In genomic region chr5:59759600-59760357, GRCh38 we compare ENCODE assay signal across 15 cellular contexts.
DNase-seq lines count a peak whose midpoint lies in the region; ATAC-seq and TF ChIP-seq lines count a peak whose summit lies in the region.
"Had no signal": no experiment of that assay in that cellular context is flagged by ENCODE, and none has a peak within 500 bp of the region (broad histone marks: within the 10 kb centered on the region; RNA-seq: fewer than 3 reads in every experiment).

No MANE protein-coding gene starts in this region.

- H3K9me3 ChIP-seq in ES-I3 (ENCODE audit: control insufficient read depth, insufficient read depth, low read length) (no peaks in the 10 kb centered on the region), esophagus (ENCODE audit: control insufficient read depth in 2 of 2, insufficient read depth in 1 of 2, low read depth in 1 of 2, low read length in 1 of 2) (no peaks in the 10 kb centered on the region), neutrophil (no peaks in the 10 kb centered on the region)
- H3K9me3 ChIP-seq: HAP-1, Peyer's patch had no signal

- H3K4me3 ChIP-seq in esophagus (ENCODE audit: low read depth in 1 of 2, low read length in 2 of 2) (no peak overlapping the region), neutrophil (ENCODE audit: low read depth in 1 of 2, low read length in 1 of 2) (no peak overlapping the region)
- H3K4me3 ChIP-seq: HAP-1, Peyer's patch had no signal

- H3K4me1 ChIP-seq in ES-I3 (ENCODE audit: insufficient read depth, low read length) (no peaks in the 10 kb centered on the region; the same call in none of the 2 replicates), esophagus (ENCODE audit: control insufficient read depth in 2 of 2, insufficient read depth in 2 of 2, low read length in 1 of 2) (peaks cover 0 to 2% of the 10 kb centered on the region in 2 donors), neutrophil (ENCODE audit: control insufficient read depth in 1 of 2, insufficient read depth in 1 of 2, low read depth in 1 of 2, low read length in 1 of 2) (peaks cover 6 to 38% of the 10 kb centered on the region in 2 experiments)
- H3K4me1 ChIP-seq: HAP-1 had no signal

- no peaks in the 10 kb centered on the region for H3K36me3 ChIP-seq in ES-I3 (ENCODE audit: insufficient read depth, low read length)
- no peaks in the 10 kb centered on the region for H3K36me3 ChIP-seq in esophagus (ENCODE audit: control insufficient read depth in 2 of 2, insufficient read depth in 2 of 2, low read length in 1 of 2)
- no peaks in the 10 kb centered on the region for H3K36me3 ChIP-seq in neutrophil
- H3K36me3 ChIP-seq: HAP-1, Peyer's patch, WERI-Rb-1 had no signal

- H3K27ac ChIP-seq in esophagus (ENCODE audit: low read depth in 2 of 2, low read length in 1 of 2) = peak overlapping the region; percentile 14 to 67
- H3K27ac ChIP-seq in neutrophil = peak overlapping the region; percentile 76
- H3K27ac ChIP-seq: Peyer's patch, WERI-Rb-1 had no signal

- no peak for TF ChIP-seq CTCF in neutrophil (IDR thresholded peaks at IDR 0.05)

- 52 to 68% methylated on average over 4 of the region's 4 CpGs for WGBS in esophagus, 2 donors

- no peak for ATAC-seq in GM21737 (IDR thresholded peaks at IDR 0.05; ENCODE audit: unreplicated experiment)
- ATAC-seq: naive thymus-derived CD8-positive, alpha-beta T cell had no signal

- peak overlapping the region; percentile 18; the same call in 1 of the 2 replicates for H3K9ac ChIP-seq in ES-I3 (ENCODE audit: low read depth, low read length)

- no peaks in the 10 kb centered on the region for H3K27me3 ChIP-seq in esophagus (ENCODE audit: control insufficient read depth in 1 of 2, insufficient read depth in 2 of 2, low read length in 2 of 2)
- H3K27me3 ChIP-seq in neutrophil = no peaks in the 10 kb centered on the region
- H3K27me3 ChIP-seq: Peyer's patch had no signal

- DNase-seq in OCI-M1 (lab: John Stamatoyannopoulos, UW) (peak; percentile 74), NCI-H446 (lab: John Stamatoyannopoulos, UW) (no peak), SKM-1 (lab: John Stamatoyannopoulos, UW; ENCODE audit: unreplicated experiment) (no peak)
- no peak for DNase-seq in stimulated activated CD4-positive, alpha-beta T cell treated with anti-CD3 and anti-CD28 coated beads, Interleukin-4, amount 100 ng/mL, for 1 hour
- DNase-seq: activated T-cell treated with anti-CD3 and anti-CD28 coated beads for 4 hours; amygdala; naive thymus-derived CD8-positive, alpha-beta T cell; NCI-H2029 treated with DMSO at 0.1 percent for 48 hours; Peyer's patch; WERI-Rb-1 had no signal
